In genomic region chr16:1308977-1309885, GRCh38 we compare ENCODE assay signal across 1 cellular context.
TF ChIP-seq lines count a peak whose summit lies in the region.

TSS of gene UBE2I (plus strand) at chr16:1309636. CDS start at chr16:1314031, 4,395 bp downstream.

TF ChIP-seq in GM12878, 131 proteins besides CTCF, POLR2A, EP300 and RAD21 (continued from another document and continues in another):
- TF ChIP-seq PRDM15 (CRISPR knock-in tag; IDR thresholded peaks at IDR 0.05) (no peak), IKZF2 (IDR thresholded peaks at IDR 0.05) (peak in 1 of 2 experiments; percentile 51; a peak in 1 of 4 replicates), CHD2 (IDR thresholded peaks at IDR 0.05; ENCODE audit: borderline replicate concordance, low read depth, low read length) (peak; percentile 82), GABPA (IDR thresholded peaks at IDR 0.05; ENCODE audit: low read depth) (no peak), MEF2B (IDR thresholded peaks at IDR 0.05; ENCODE audit: partially characterized antibody, poor library complexity, severe bottlenecking) (peak; percentile 48), TCF3 (IDR thresholded peaks at IDR 0.05; ENCODE audit: borderline replicate concordance, insufficient read depth, low read depth, low read length) (no peak), ZSCAN29 (IDR thresholded peaks at IDR 0.05) (no peak), HDAC6 (IDR thresholded peaks at IDR 0.05; ENCODE audit: unreplicated experiment) (no peak), PKNOX1 (IDR thresholded peaks at IDR 0.05) (peak; percentile 72), SIX5 (IDR thresholded peaks at IDR 0.05; ENCODE audit: low read depth, low read length, severe bottlenecking) (no peak), ZNF622 (IDR thresholded peaks at IDR 0.05) (no peak), MLLT1 (IDR thresholded peaks at IDR 0.05) (peak; percentile 88), POLR2AphosphoS5 (IDR thresholded peaks at IDR 0.05; ENCODE audit: low read length) (peak; percentile 18; the same call in 1 of the 2 replicates), BHLHE40 (IDR thresholded peaks at IDR 0.05; ENCODE audit: borderline replicate concordance in 1 of 2, low read depth in 2 of 2, low read length in 1 of 2) (peak in 1 of 2 experiments; percentile 5; a peak in 1 of 4 replicates), KDM1A (IDR thresholded peaks at IDR 0.05; ENCODE audit: borderline replicate concordance) (no peak), RFX5 (IDR thresholded peaks at IDR 0.05; ENCODE audit: low read depth, low read length) (no peak), TARDBP (IDR thresholded peaks at IDR 0.05; ENCODE audit: borderline replicate concordance) (no peak), ZNF384 (IDR thresholded peaks at IDR 0.05; ENCODE audit: borderline replicate concordance, low read depth, low read length) (no peak), SMAD1 (IDR thresholded peaks at IDR 0.05; ENCODE audit: low read depth, partially characterized antibody) (no peak), ZNF687 (IDR thresholded peaks at IDR 0.05) (no peak), MXI1 (IDR thresholded peaks at IDR 0.05; ENCODE audit: low read depth, low read length) (no peak), STAT1 (conservative IDR thresholded peaks at IDR 0.05) (peak; percentile 98), HSF1 (IDR thresholded peaks at IDR 0.05; ENCODE audit: low read depth, low read length) (no peak), BACH1 (IDR thresholded peaks at IDR 0.05; ENCODE audit: borderline replicate concordance) (no peak), NR2C2 (IDR thresholded peaks at IDR 0.05; ENCODE audit: borderline replicate concordance, control insufficient read depth, insufficient read length, low read depth) (no peak), PAX5 (IDR thresholded peaks at IDR 0.05; ENCODE audit: borderline replicate concordance, low read depth, low read length) (peak; percentile 44; the same call in 1 of the 2 replicates), POLR2AphosphoS2 (IDR thresholded peaks at IDR 0.05; ENCODE audit: low read depth, low read length) (no peak; the same call in 1 of the 2 replicates), ZNF592 (IDR thresholded peaks at IDR 0.05) (no peak), CHD4 (IDR thresholded peaks at IDR 0.05) (no peak), CEBPZ (IDR thresholded peaks at IDR 0.05; ENCODE audit: low read depth, low read length) (no peak), ZNF274 (IDR thresholded peaks at IDR 0.05; ENCODE audit: insufficient read depth, insufficient read length) (no peak), SMARCA5 (IDR thresholded peaks at IDR 0.05) (0 out of 2 replicates have a peak, but pooled peaks have one; percentile 23), IKZF1 (conservative IDR thresholded peaks at IDR 0.05) (peak; percentile 90), RELA (IDR thresholded peaks at IDR 0.05; ENCODE audit: borderline replicate concordance, partially characterized antibody) (peak; percentile 46), PAX8 (IDR thresholded peaks at IDR 0.05) (no peak), JUND (IDR thresholded peaks at IDR 0.05; ENCODE audit: low read depth, low read length) (no peak), ZZZ3 (IDR thresholded peaks at IDR 0.05; ENCODE audit: control insufficient read depth, insufficient read length, low read depth) (no peak), CBX3 (IDR thresholded peaks at IDR 0.05; ENCODE audit: borderline replicate concordance, low read depth) (no peak), HDAC2 (IDR thresholded peaks at IDR 0.05) (no peak), EZH2 (IDR thresholded peaks at IDR 0.05; ENCODE audit: borderline replicate concordance, control insufficient read depth, low read depth, low read length) (no peak), ZBED1 (IDR thresholded peaks at IDR 0.05; ENCODE audit: borderline replicate concordance) (no peak), NRF1 (conservative IDR thresholded peaks at IDR 0.05; ENCODE audit: low read depth, low read length) (no peak)
